8 cellular contexts compared by ENCODE assay signal in genomic region chr3:13420817-13421755, GRCh38. TPM values are rescaled to one million over a fixed set of nuclear protein-coding genes. Genes with fewer than 3 reads are reported as not detected.
DNase-seq lines count a peak whose midpoint lies in the region; ATAC-seq and TF ChIP-seq lines count a peak whose summit lies in the region.

No MANE protein-coding gene starts in this region.

- TF ChIP-seq CTCF in GM12865 (IDR thresholded peaks at IDR 0.05; ENCODE audit: insufficient read depth, low read depth, low read length, missing control alignments) (no peak), endothelial cell (IDR thresholded peaks at IDR 0.05; ENCODE audit: unreplicated experiment) (no peak), foreskin keratinocyte (conservative IDR thresholded peaks at IDR 0.05) (no peak)

- POLR2A ChIA-PET in activated CD4-positive, alpha-beta T cell treated with anti-CD3 and anti-CD28 coated beads, Interleukin-2, amount 10 ng/mL, durations not matched to agents 7 days and 5 days (lab: Charles Lee), result no interaction called here

- peak overlapping the region; percentile 46 for H3K9ac ChIP-seq in HUES6 (ENCODE audit: low read length)

- peak overlapping the region; percentile 92 for H3K4me3 Mint-ChIP-seq in activated CD4-positive, alpha-beta T cell treated with anti-CD3 and anti-CD28 coated beads, Interleukin-2, amount 10 ng/mL, durations not matched to agents 7 days and 5 days
- peak overlapping the region; percentile 50 for H3K4me3 Mint-ChIP-seq in endothelial cell (ENCODE audit: unreplicated experiment)

- H3K4me1 ChIP-seq in HUES6 (ENCODE audit: control insufficient read depth, insufficient read depth, low read length) (peaks cover 25% of the 10 kb centered on the region), foreskin keratinocyte (no peaks in the 10 kb centered on the region)

- no peaks in the 10 kb centered on the region for H3K36me3 ChIP-seq in HUES6 (ENCODE audit: control insufficient read depth, insufficient read depth, low read length)

- no peaks in the 10 kb centered on the region for H3K9me3 Mint-ChIP-seq in activated CD4-positive, alpha-beta T cell treated with anti-CD3 and anti-CD28 coated beads, Interleukin-2, amount 10 ng/mL, durations not matched to agents 7 days and 5 days
- H3K9me3 Mint-ChIP-seq in endothelial cell (ENCODE audit: unreplicated experiment), result no peaks in the 10 kb centered on the region

- H3K4me1 Mint-ChIP-seq in activated CD4-positive, alpha-beta T cell treated with anti-CD3 and anti-CD28 coated beads, Interleukin-2, amount 10 ng/mL, durations not matched to agents 7 days and 5 days, result peaks cover 65% of the 10 kb centered on the region
- peaks cover 6% of the 10 kb centered on the region for H3K4me1 Mint-ChIP-seq in endothelial cell (ENCODE audit: unreplicated experiment)

- DNase-seq in GM12865 (ENCODE audit: low read depth), result peak; percentile 87
- peak; percentile 82 for DNase-seq in activated CD4-positive, alpha-beta T cell treated with anti-CD3 and anti-CD28 coated beads, Interleukin-2, amount 10 ng/mL, durations not matched to agents 7 days and 5 days
- peak; percentile 12 for DNase-seq in endothelial cell (ENCODE audit: low spot score)
- no peak for DNase-seq in foreskin keratinocyte
- no peak for DNase-seq in occipital lobe (lab: John Stamatoyannopoulos, UW)

- no peaks in the 10 kb centered on the region for H3K27me3 Mint-ChIP-seq in activated CD4-positive, alpha-beta T cell treated with anti-CD3 and anti-CD28 coated beads, Interleukin-2, amount 10 ng/mL, durations not matched to agents 7 days and 5 days
- peaks cover 4% of the 10 kb centered on the region for H3K27me3 Mint-ChIP-seq in endothelial cell (ENCODE audit: unreplicated experiment)

- peak overlapping the region; percentile 98 for H3K27ac Mint-ChIP-seq in activated CD4-positive, alpha-beta T cell treated with anti-CD3 and anti-CD28 coated beads, Interleukin-2, amount 10 ng/mL, durations not matched to agents 7 days and 5 days
- peak overlapping the region; percentile 18 for H3K27ac Mint-ChIP-seq in endothelial cell (ENCODE audit: unreplicated experiment)

- H3K4me3 ChIP-seq in GM12865 (ENCODE audit: low read depth, low read length), result peak overlapping the region; percentile 86
- H3K4me3 ChIP-seq in HUES6 (ENCODE audit: low read depth, low read length), result peak overlapping the region; percentile 55
- H3K4me3 ChIP-seq in skin epidermis, result peak overlapping the region; percentile 28 to 64 (median 49)

- ATAC-seq in HG02970 (IDR thresholded peaks at IDR 0.05; ENCODE audit: low FRiP score, unreplicated experiment) (no peak), foreskin keratinocyte (no peak)

- no peaks in the 10 kb centered on the region; the same call in 1 of the 2 replicates for H3K9me3 ChIP-seq in HUES6 (ENCODE audit: control insufficient read depth, insufficient read depth, low read depth, low read length)

- peaks cover 34% of the 10 kb centered on the region for H3K27me3 ChIP-seq in HUES6 (ENCODE audit: control insufficient read depth, insufficient read depth, low read length)
- peaks cover 64% of the 10 kb centered on the region for H3K27me3 ChIP-seq in foreskin keratinocyte

- H3K27ac ChIP-seq in HUES6 (ENCODE audit: low read depth, low read length) (no peak overlapping the region), skin epidermis (peak overlapping the region in 14 of 21 experiments; percentile 7 to 92 (median 74)), foreskin keratinocyte (no peak overlapping the region)

- peaks cover 28% of the 10 kb centered on the region for H3K36me3 Mint-ChIP-seq in activated CD4-positive, alpha-beta T cell treated with anti-CD3 and anti-CD28 coated beads, Interleukin-2, amount 10 ng/mL, durations not matched to agents 7 days and 5 days (ENCODE audit: low read depth)
- no peaks in the 10 kb centered on the region for H3K36me3 Mint-ChIP-seq in endothelial cell (ENCODE audit: low read depth, unreplicated experiment)

- CTCF ChIA-PET in activated CD4-positive, alpha-beta T cell treated with anti-CD3 and anti-CD28 coated beads, Interleukin-2, amount 10 ng/mL, durations not matched to agents 7 days and 5 days (lab: Charles Lee), result interaction anchor here (0.8 to 2.8 kb wide), 3 partner anchors 17 to 35 kb away, joined by 3 to 10 read pairs (median 3); no protein-coding TSS in a partner anchor

RNA-seq across cellular contexts. Expression of gene NUP210, which starts 1.0 kb away (rescaled TPM):
- total RNA-seq in activated CD4-positive, alpha-beta T cell treated with anti-CD3 and anti-CD28 coated beads, Interleukin-2, amount 10 ng/mL, durations not matched to agents 7 days and 5 days, result 100 to 1,000 TPM; 196 to 204 TPM
- total RNA-seq in endothelial cell (ENCODE audit: unreplicated experiment) (3.0 TPM), foreskin keratinocyte (not detected in 2 replicates), occipital lobe (7.5 TPM)
- not detected in 2 replicates for polyA plus RNA-seq in foreskin keratinocyte

RNA-seq across cellular contexts. Expression of gene HDAC11, which starts 59.0 kb away (rescaled TPM):
- 1 to 10 TPM; 1.6 to 2.3 TPM for total RNA-seq in activated CD4-positive, alpha-beta T cell treated with anti-CD3 and anti-CD28 coated beads, Interleukin-2, amount 10 ng/mL, durations not matched to agents 7 days and 5 days
- 14.8 TPM for total RNA-seq in endothelial cell (ENCODE audit: unreplicated experiment)
- 13.3 and 13.5 TPM in 2 replicates for total RNA-seq in foreskin keratinocyte
- 13.8 and 14.9 TPM in 2 replicates for polyA plus RNA-seq in foreskin keratinocyte
- total RNA-seq in occipital lobe, result 12.6 TPM

Comparison
In these comparisons a context has a peak if more than half of its experiments do, and no peak if none do; other contexts are left out.
1. DNase-seq: peak in GM12865 (single experiment), activated CD4-positive, alpha-beta T cell treated with anti-CD3 and anti-CD28 coated beads, Interleukin-2, amount 10 ng/mL, durations not matched to agents 7 days and 5 days (single experiment) and endothelial cell (single experiment); none in foreskin keratinocyte (0 of 2) and occipital lobe (single experiment).
2. H3K27ac ChIP-seq: peak in skin epidermis (14 of 21); none in HUES6 (single experiment) and foreskin keratinocyte (single experiment).
3. RNA of gene NUP210, which starts 1.0 kb away (total RNA-seq): 196 to 204 TPM in activated CD4-positive, alpha-beta T cell treated with anti-CD3 and anti-CD28 coated beads, Interleukin-2, amount 10 ng/mL, durations not matched to agents 7 days and 5 days; 7.5 TPM in occipital lobe (single experiment), 3.0 TPM in endothelial cell (single experiment) and not detected in foreskin keratinocyte; every median in the first group is over 10 times any median in the second.
4. Peak in every context shown above with its lines, with median percentiles within 50 percentile points of each other: H3K4me3 ChIP-seq.